8 cellular contexts compared by ENCODE assay signal in the genomic region with DNA sequence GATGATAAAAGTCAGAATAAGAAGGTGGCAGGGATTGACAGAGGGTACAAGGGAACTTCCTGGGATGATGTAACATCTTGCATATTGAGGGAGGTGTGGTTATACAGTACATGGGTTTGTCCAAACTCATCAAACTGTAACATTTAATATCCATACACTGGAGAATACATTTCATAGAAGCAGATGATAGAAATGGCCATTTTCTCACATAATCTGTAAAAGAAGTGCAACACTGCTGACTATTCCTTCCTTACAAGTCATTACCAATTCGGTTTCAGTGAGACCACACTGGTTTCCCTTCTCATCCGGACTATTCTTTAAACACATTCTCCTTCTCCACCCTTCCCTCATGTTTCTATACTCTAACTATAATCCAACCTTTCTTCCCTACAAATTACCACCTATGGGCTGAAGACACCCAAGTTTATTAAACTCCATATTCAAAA. TPM values are rescaled to one million over a fixed set of nuclear protein-coding genes. Genes with fewer than 3 reads are reported as not detected.
DNase-seq lines count a peak whose midpoint lies in the region; ATAC-seq and TF ChIP-seq lines count a peak whose summit lies in the region.

No MANE protein-coding gene starts in this region.

- H3K4me1 ChIP-seq in BLaER1 treated with 17β-estradiol and CSF1 and Interleukin-3, amounts not matched to agents 10 nM and 100 nM = peaks cover 27 to 39% (median 32%) of the 10 kb centered on the region in 10 experiments
- H3K4me1 ChIP-seq in muscle layer of duodenum (ENCODE audit: control insufficient read depth in 1 of 2, insufficient read depth in 2 of 2, low read length in 2 of 2) = peaks cover 7 to 37% of the 10 kb centered on the region in 2 donors
- peaks cover 16 to 41% (median 24%) of the 10 kb centered on the region in 4 donors for H3K4me1 ChIP-seq in upper lobe of left lung

- peak overlapping the region; percentile 83 to 97 (median 91) for H3K4me2 ChIP-seq in BLaER1 treated with 17β-estradiol and CSF1 and Interleukin-3, amounts not matched to agents 10 nM and 100 nM

- peaks cover 41 to 52% (median 49%) of the 10 kb centered on the region in 3 donors for H3K4me1 Mint-ChIP-seq in IgD-negative memory B cell
- H3K4me1 Mint-ChIP-seq in brain = peaks cover 64% of the 10 kb centered on the region

- no peaks in the 10 kb centered on the region for H3K27me3 Mint-ChIP-seq in IgD-negative memory B cell
- peaks cover 12% of the 10 kb centered on the region for H3K27me3 Mint-ChIP-seq in brain

- H3K4me3 ChIP-seq in BLaER1 treated with 17β-estradiol and CSF1 and Interleukin-3, amounts not matched to agents 10 nM and 100 nM = peak overlapping the region; percentile 86 to 98 (median 94)
- H3K4me3 ChIP-seq in muscle layer of duodenum (ENCODE audit: low read depth in 1 of 2, low read length in 2 of 2) (peak overlapping the region; percentile 95 to 97), upper lobe of left lung (peak overlapping the region in 2 of 4 donors; percentile 83 to 91)

- peaks cover 8 to 31% (median 13%) of the 10 kb centered on the region in 11 experiments; a peak in 17 of 22 replicates for H3K36me3 ChIP-seq in BLaER1 treated with 17β-estradiol and CSF1 and Interleukin-3, amounts not matched to agents 10 nM and 100 nM
- H3K36me3 ChIP-seq in muscle layer of duodenum (ENCODE audit: control insufficient read depth in 1 of 2, insufficient read depth in 2 of 2, low read length in 2 of 2) (no peaks in the 10 kb centered on the region), upper lobe of left lung (peaks cover 0 to 7% (median 0%) of the 10 kb centered on the region in 4 donors)

- H3K27ac Mint-ChIP-seq in IgD-negative memory B cell (peak overlapping the region; percentile 84 to 100 (median 92)), brain (peak overlapping the region in 4 of 5 experiments; percentile 14 to 100 (median 99))

- TF ChIP-seq POLR2A in upper lobe of left lung (IDR thresholded peaks at IDR 0.05) = no peak

- no peak for ATAC-seq in upper lobe of left lung (ENCODE audit: low FRiP score in 2 of 2)

- DNase-seq in upper lobe of left lung (no peak), globus pallidus (ENCODE audit: low spot score) (no peak), NCI-H1048 (lab: John Stamatoyannopoulos, UW) (no peak), GF-D8 (lab: John Stamatoyannopoulos, UW) (no peak)

- TF ChIP-seq CTCF in brain (conservative IDR thresholded peaks at IDR 0.05) = no peak
- TF ChIP-seq CTCF in upper lobe of left lung (IDR thresholded peaks at IDR 0.05) = no peak

- no peaks in the 10 kb centered on the region for H3K9me3 ChIP-seq in BLaER1 treated with 17β-estradiol and CSF1 and Interleukin-3, amounts not matched to agents 10 nM and 100 nM (replicated peaks in 1 of 11)
- no peaks in the 10 kb centered on the region for H3K9me3 ChIP-seq in muscle layer of duodenum (ENCODE audit: control insufficient read depth in 1 of 2, low read length in 2 of 2)
- no peaks in the 10 kb centered on the region for H3K9me3 ChIP-seq in upper lobe of left lung

- H3K27me3 ChIP-seq in BLaER1 treated with 17β-estradiol and CSF1 and Interleukin-3, amounts not matched to agents 10 nM and 100 nM = no peaks in the 10 kb centered on the region
- H3K27me3 ChIP-seq in muscle layer of duodenum (ENCODE audit: low read depth, low read length) = no peaks in the 10 kb centered on the region
- H3K27me3 ChIP-seq in upper lobe of left lung = no peaks in the 10 kb centered on the region

- TF ChIP-seq EP300 in upper lobe of left lung (IDR thresholded peaks at IDR 0.05) = no peak

- peaks cover 33 to 57% (median 40%) of the 10 kb centered on the region in 11 experiments; a peak in 20 of 22 replicates for H4K20me1 ChIP-seq in BLaER1 treated with 17β-estradiol and CSF1 and Interleukin-3, amounts not matched to agents 10 nM and 100 nM

- H3K9ac ChIP-seq in BLaER1 treated with 17β-estradiol and CSF1 and Interleukin-3, amounts not matched to agents 10 nM and 100 nM = peak overlapping the region; percentile 90 to 98 (median 96)

- H3K27ac ChIP-seq in BLaER1 treated with 17β-estradiol and CSF1 and Interleukin-3, amounts not matched to agents 10 nM and 100 nM = peak overlapping the region; percentile 94 to 99 (median 96); a peak in 21 of 22 replicates
- peak overlapping the region; percentile 94 for H3K27ac ChIP-seq in muscle layer of duodenum (ENCODE audit: low read length)
- H3K27ac ChIP-seq in upper lobe of left lung = peak overlapping the region in 2 of 4 donors; percentile 92 to 94

- H3K9me3 Mint-ChIP-seq in IgD-negative memory B cell (no peaks in the 10 kb centered on the region), brain (no peaks in the 10 kb centered on the region)

- peak overlapping the region; percentile 93 to 97 (median 94) for H3K4me3 Mint-ChIP-seq in IgD-negative memory B cell
- H3K4me3 Mint-ChIP-seq in brain = peak overlapping the region; percentile 88 to 97 (median 93)

- H3K36me3 Mint-ChIP-seq in IgD-negative memory B cell (peaks cover 1% of the 10 kb centered on the region), brain (peaks cover 12% of the 10 kb centered on the region)

- 36 to 52% methylated on average over 2 of the region's 2 CpGs for WGBS in upper lobe of left lung, 2 donors

RNA-seq across cellular contexts. Expression of gene COX7A2L, which starts 1.7 kb away (rescaled TPM):
- polyA plus RNA-seq in IgD-negative memory B cell = 136 TPM
- polyA plus RNA-seq in brain (ENCODE audit: insufficient read depth, low read depth, low replicate concordance) = 182 TPM
- total RNA-seq in upper lobe of left lung = 100 to 1,000 TPM in 2 of 6 donors, 10 to 100 TPM in 4; 57.0 to 123 (median 85.7) TPM
